In the genomic region with DNA sequence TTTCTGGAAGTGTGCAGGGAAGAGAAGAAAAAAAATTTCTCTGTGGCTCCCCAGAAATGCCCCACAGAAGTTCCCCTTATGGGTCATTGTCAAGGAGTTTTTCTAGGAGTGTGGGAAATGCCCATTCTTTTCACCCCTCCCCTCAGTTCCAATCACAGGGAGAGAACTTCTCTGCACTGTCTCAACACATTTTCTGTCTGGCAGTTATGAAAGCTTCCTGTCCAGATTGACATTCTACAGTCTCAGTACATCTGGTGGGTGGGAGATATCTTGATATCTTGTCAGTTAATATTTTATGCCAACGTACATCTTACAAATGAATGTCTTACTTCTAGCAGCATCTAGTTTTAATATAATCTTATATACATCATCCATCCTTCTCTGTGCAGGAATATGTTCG, we compare ENCODE assay signal across 33 cellular contexts.
"Had no signal": no experiment of that assay in that cellular context is flagged by ENCODE, and none has a peak within 500 bp of the region (broad histone marks: within the 10 kb centered on the region; RNA-seq: fewer than 3 reads in every experiment).

No MANE protein-coding gene starts in this region.

- ATAC-seq: activated CD4-positive, alpha-beta T cell treated with anti-CD3 and anti-CD28 coated beads for 36 hours; activated CD4-positive, CD25-positive, alpha-beta regulatory T cell treated with anti-CD3 and anti-CD28 coated beads, Interleukin-2, amount 50 U/mL, for 24 hours; activated CD8-positive, alpha-beta memory T cell treated with anti-CD3 and anti-CD28 coated beads, Interleukin-2, amount 10 ng/mL, durations not matched to agents 7 days and 5 days; activated CD8-positive, alpha-beta T cell treated with anti-CD3 and anti-CD28 coated beads, Interleukin-2, amount 10 ng/mL, durations not matched to agents 7 days and 5 days; activated naive CD8-positive, alpha-beta T cell treated with anti-CD3 and anti-CD28 coated beads, Interleukin-2, amount 50 U/mL, for 24 hours; body of pancreas; WTC11 had no signal

- FAIRE-seq: astrocyte, TTC549 had no signal

- H3K4me3 ChIP-seq: body of pancreas, breast epithelium had no signal

- H3K36me3 ChIP-seq: brain microvascular endothelial cell, breast epithelium, WERI-Rb-1 had no signal

- DNase-seq: activated CD4-positive, alpha-beta memory T cell treated with anti-CD3 and anti-CD28 coated beads, Interleukin-2, amount 10 ng/mL, durations not matched to agents 7 days and 5 days; activated CD4-positive, alpha-beta T cell treated with anti-CD3 and anti-CD28 coated beads for 1 hour; activated CD4-positive, alpha-beta T cell treated with anti-CD3 and anti-CD28 coated beads for 36 hours; activated CD4-positive, alpha-beta T cell treated with anti-CD3 and anti-CD28 coated beads for 48 hours; activated CD4-positive, alpha-beta T cell treated with anti-CD3 and anti-CD28 coated beads, Interleukin-2, amount 10 ng/mL, durations not matched to agents 7 days and 5 days; activated CD4-positive, alpha-beta T cell treated with anti-CD3 and anti-CD28 coated beads, Interleukin-2, amount 50 U/mL, for 48 hours; activated CD4-positive, CD25-positive, alpha-beta regulatory T cell; activated CD8-positive, alpha-beta memory T cell treated with anti-CD3 and anti-CD28 coated beads for 24 hours; activated CD8-positive, alpha-beta memory T cell treated with anti-CD3 and anti-CD28 coated beads, Interleukin-2, amount 10 ng/mL, durations not matched to agents 7 days and 5 days; activated CD8-positive, alpha-beta memory T cell treated with anti-CD3 and anti-CD28 coated beads, Interleukin-2, amount 50 U/mL, for 48 hours; activated CD8-positive, alpha-beta T cell treated with anti-CD3 and anti-CD28 coated beads, Interleukin-2, amount 10 ng/mL, durations not matched to agents 7 days and 5 days; activated effector memory CD4-positive, alpha-beta T cell treated with Interleukin-2 at 50 U/mL for 16 hours; activated gamma-delta T cell; activated naive CD4-positive, alpha-beta T cell treated with anti-CD3 and anti-CD28 coated beads, Interleukin-2, amount 10 ng/mL, durations not matched to agents 7 days and 5 days; activated naive CD4-positive, alpha-beta T cell treated with Interleukin-2 at 50 U/mL for 16 hours; activated naive CD8-positive, alpha-beta T cell treated with anti-CD3 and anti-CD28 coated beads, Interleukin-2, amount 10 ng/mL, durations not matched to agents 7 days and 5 days; activated naive CD8-positive, alpha-beta T cell treated with anti-CD3 and anti-CD28 coated beads, Interleukin-2, amount 50 U/mL, for 24 hours; activated T-cell treated with anti-CD3 and anti-CD28 coated beads, Interleukin-2, amount 50 U/mL, for 24 hours; activated T-cell treated with anti-CD3 and anti-CD28 coated beads, Interleukin-2, amount 50 U/mL, for 48 hours; amniotic stem cell; aorta; body of pancreas; brain microvascular endothelial cell; central memory CD4-positive, alpha-beta T cell; T-helper 1 cell; T-helper 2 cell; T-helper 9 cell; WERI-Rb-1 had no signal

- H3K9me3 ChIP-seq: body of pancreas, breast epithelium had no signal

- H3K27me3 ChIP-seq: body of pancreas, brain microvascular endothelial cell, breast epithelium had no signal

- H3K27ac ChIP-seq: body of pancreas, brain microvascular endothelial cell, breast epithelium, WERI-Rb-1 had no signal

- H3K4me1 ChIP-seq: body of pancreas, breast epithelium had no signal
